ENCODE assay signal across 26 cellular contexts in genomic region chr1:90204036-90204594, GRCh38.
DNase-seq lines count a peak whose midpoint lies in the region; ATAC-seq and TF ChIP-seq lines count a peak whose summit lies in the region.
"Had no signal": no experiment of that assay in that cellular context is flagged by ENCODE, and none has a peak within 500 bp of the region (broad histone marks: within the 10 kb centered on the region; RNA-seq: fewer than 3 reads in every experiment).

No MANE protein-coding gene starts in this region.

- H3K27me3 ChIP-seq in GM23338 (ENCODE audit: insufficient read depth), result no peaks in the 10 kb centered on the region
- H3K27me3 ChIP-seq in foreskin keratinocyte, result peaks cover 30% of the 10 kb centered on the region
- no peaks in the 10 kb centered on the region for H3K27me3 ChIP-seq in tibial artery

- H3K27ac ChIP-seq in GM23338 (ENCODE audit: low read depth), result no peak overlapping the region
- no peak overlapping the region for H3K27ac ChIP-seq in foreskin keratinocyte
- H3K27ac ChIP-seq in tibial artery, result no peak overlapping the region
- H3K27ac ChIP-seq: A549, RWPE1 had no signal

- no peaks in the 10 kb centered on the region for H3K9me2 ChIP-seq in GM23338 (ENCODE audit: insufficient read depth)
- H3K9me2 ChIP-seq: SK-N-SH had no signal

- no peak overlapping the region for H3K4me2 ChIP-seq in GM23338
- H3K4me2 ChIP-seq: A549, SK-N-SH had no signal

- H4K20me1 ChIP-seq in GM23338 (replicated peaks; ENCODE audit: insufficient read depth), result no peaks in the 10 kb centered on the region

- no peaks in the 10 kb centered on the region for H3F3A ChIP-seq in GM23338 (replicated peaks; ENCODE audit: low read depth)

- H3K79me2 ChIP-seq in GM23338 (replicated peaks; ENCODE audit: insufficient read depth), result no peaks in the 10 kb centered on the region

- H3K36me3 ChIP-seq in GM23338 (ENCODE audit: insufficient read depth), result no peaks in the 10 kb centered on the region
- H3K36me3 ChIP-seq in mucosa of descending colon (ENCODE audit: low read depth), result no peaks in the 10 kb centered on the region
- no peaks in the 10 kb centered on the region for H3K36me3 ChIP-seq in tibial artery

- H3K4me3 Mint-ChIP-seq in GM23338 (no peak overlapping the region), progenitor cell of endocrine pancreas (ENCODE audit: low read depth) (no peak overlapping the region)
- H3K4me3 Mint-ChIP-seq: B cell, CD14-positive monocyte, H9, HFFc6 had no signal

- intact Hi-C loops in mucosa of descending colon (cut with DNase I, micrococcal nuclease) (no loop called here), tibial artery (cut with DNase I; ENCODE audit: low total_unique reads) (no loop called here)

- H3K27me3 Mint-ChIP-seq in GM23338 (ENCODE audit: insufficient read depth, low read depth, poor library complexity), result no peaks in the 10 kb centered on the region
- H3K27me3 Mint-ChIP-seq in progenitor cell of endocrine pancreas, result peaks cover 72% of the 10 kb centered on the region

- no peak overlapping the region for H3K27ac Mint-ChIP-seq in GM23338
- no peak overlapping the region for H3K27ac Mint-ChIP-seq in progenitor cell of endocrine pancreas
- H3K27ac Mint-ChIP-seq: B cell, CD14-positive monocyte, H9, HFFc6 had no signal

- ATAC-seq in GM23338 (peak; percentile 35; the same call in 2 of the 3 replicates), foreskin keratinocyte (peak; percentile 39), mucosa of descending colon (peak; percentile 68), GM19463 (IDR thresholded peaks at IDR 0.05; ENCODE audit: unreplicated experiment) (no peak)
- ATAC-seq: A549, K562, PC-3 had no signal

- TF ChIP-seq CTCF in GM23338 (conservative IDR thresholded peaks at IDR 0.05; ENCODE audit: low read depth in 2 of 2) (no peak), foreskin keratinocyte (conservative IDR thresholded peaks at IDR 0.05) (no peak), mucosa of descending colon (IDR thresholded peaks at IDR 0.05) (no peak), tibial artery (IDR thresholded peaks at IDR 0.05) (no peak), progenitor cell of endocrine pancreas (IDR thresholded peaks at IDR 0.05; ENCODE audit: unreplicated experiment) (no peak)

- H3K4me1 Mint-ChIP-seq in GM23338, result peaks cover 14% of the 10 kb centered on the region
- peaks cover 7% of the 10 kb centered on the region for H3K4me1 Mint-ChIP-seq in progenitor cell of endocrine pancreas (ENCODE audit: low read depth)
- H3K4me1 Mint-ChIP-seq: B cell, CD14-positive monocyte had no signal

- H3K36me3 Mint-ChIP-seq in GM23338 (ENCODE audit: low read depth), result no peaks in the 10 kb centered on the region
- no peaks in the 10 kb centered on the region for H3K36me3 Mint-ChIP-seq in progenitor cell of endocrine pancreas (ENCODE audit: insufficient read depth)
- H3K36me3 Mint-ChIP-seq: CD14-positive monocyte had no signal

- no peaks in the 10 kb centered on the region for H3K9me3 Mint-ChIP-seq in GM23338
- no peaks in the 10 kb centered on the region for H3K9me3 Mint-ChIP-seq in progenitor cell of endocrine pancreas (ENCODE audit: low read depth)
- H3K9me3 Mint-ChIP-seq: H9, HFFc6 had no signal

- H3K9me3 ChIP-seq in mucosa of descending colon, result no peaks in the 10 kb centered on the region
- no peaks in the 10 kb centered on the region for H3K9me3 ChIP-seq in tibial artery
- H3K9me3 ChIP-seq: A549, SK-N-SH had no signal

- H3K4me1 ChIP-seq in GM23338 (ENCODE audit: insufficient read depth), result 0 out of 2 replicates have a peak, but pooled peaks cover under 1% of the 10 kb centered on the region
- no peaks in the 10 kb centered on the region for H3K4me1 ChIP-seq in foreskin keratinocyte
- peaks cover 4% of the 10 kb centered on the region for H3K4me1 ChIP-seq in mucosa of descending colon (ENCODE audit: low read depth)
- no peaks in the 10 kb centered on the region for H3K4me1 ChIP-seq in tibial artery
- H3K4me1 ChIP-seq: A549 had no signal

- H2AFZ ChIP-seq in GM23338, result no peak overlapping the region

- H3K4me3 ChIP-seq in GM23338 (no peak overlapping the region), mucosa of descending colon (no peak overlapping the region), tibial artery (no peak overlapping the region)
- H3K4me3 ChIP-seq: A549, GM12878, K562 had no signal

- DNase-seq in GM23338 (ENCODE audit: low spot score) (no peak), NCI-H82 (lab: John Stamatoyannopoulos, UW) (peak; percentile 60), foreskin keratinocyte (no peak), mucosa of descending colon (no peak), tibial artery (no peak), progenitor cell of endocrine pancreas (ENCODE audit: low spot score, unreplicated experiment) (no peak), NCI-H446 (lab: John Stamatoyannopoulos, UW) (no peak)
- DNase-seq: DND-41, H9, HFFc6, NCI-H1092, NCI-H1436 treated with DMSO at 0.1 percent for 48 hours, NCI-H2029, NCI-H2227 treated with DMSO at 0.1 percent for 48 hours, NCI-H510A treated with DMSO at 0.1 percent for 48 hours, NCI-H774, PC-3, SIG-M5, SK-N-SH had no signal

TF ChIP-seq in GM23338, 12 proteins besides CTCF, POLR2A, EP300 and RAD21:
- TF ChIP-seq ZNF114 (CRISPR knock-in tag; IDR thresholded peaks at IDR 0.05), result no peak
- no peak for TF ChIP-seq EZH2 (IDR thresholded peaks at IDR 0.05; ENCODE audit: low read depth, unreplicated experiment)
- TF ChIP-seq CREB1 (CRISPR knock-in tag; IDR thresholded peaks at IDR 0.05; ENCODE audit: low read depth), result no peak
- TF ChIP-seq POLR2AphosphoS5 (IDR thresholded peaks at IDR 0.05; ENCODE audit: low read depth), result no peak
- TF ChIP-seq JUNB (IDR thresholded peaks at IDR 0.05; ENCODE audit: unreplicated experiment), result no peak
- no peak for TF ChIP-seq STAT1 (IDR thresholded peaks at IDR 0.05; ENCODE audit: unreplicated experiment)
- no peak for TF ChIP-seq ZNF331 (CRISPR knock-in tag; IDR thresholded peaks at IDR 0.05; ENCODE audit: low read depth)
